In the genomic region with DNA sequence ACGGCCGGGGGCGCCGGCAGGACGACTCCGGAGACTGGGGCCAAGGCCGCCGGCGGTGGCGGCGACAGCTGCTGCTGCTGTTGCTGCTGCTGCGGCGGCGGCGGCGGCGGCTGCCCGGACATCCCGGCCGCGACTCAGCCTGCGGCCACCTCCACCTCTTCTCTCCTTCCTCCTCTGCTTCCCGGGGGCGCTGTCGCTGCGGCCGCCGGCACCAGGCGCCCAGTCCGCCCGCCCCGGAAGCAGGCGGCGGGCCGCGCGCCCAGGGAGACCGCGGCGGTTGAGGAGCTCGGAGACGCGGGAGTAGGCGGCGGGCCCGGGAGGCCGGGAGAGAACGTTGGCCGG, we compare ENCODE assay signal across 8 cellular contexts. TPM values are rescaled to one million over a fixed set of nuclear protein-coding genes. Genes with fewer than 3 reads are reported as not detected.
DNase-seq lines count a peak whose midpoint lies in the region; ATAC-seq and TF ChIP-seq lines count a peak whose summit lies in the region.

No MANE protein-coding gene starts in this region.

- peaks cover 29 to 37% (median 36%) of the 10 kb centered on the region in 3 donors for H3K4me1 Mint-ChIP-seq in naive B cell

- H3K9me3 ChIP-seq in colonic mucosa = no peaks in the 10 kb centered on the region

- no peaks in the 10 kb centered on the region for H3K36me3 ChIP-seq in colonic mucosa

- H3K9ac ChIP-seq in colonic mucosa (ENCODE audit: low read depth in 2 of 2, low read length in 2 of 2) = peak overlapping the region in 1 of 2 donors; percentile 90

- H3K4me3 Mint-ChIP-seq in naive B cell = peak overlapping the region; percentile 15 to 92 (median 56)

- H3K27ac ChIP-seq in RWPE1 (peak overlapping the region; percentile 97), colonic mucosa (peak overlapping the region; percentile 95)

- CTCF ChIA-PET in RWPE1 (lab: Yijun Ruan, JAX) = interaction anchor here (0.5 kb wide), 1 partner anchor 13 kb away, joined by 3 read pairs; no protein-coding TSS in a partner anchor

- intact Hi-C loops in colonic mucosa (cut with DNase I) = no loop called here

- no peaks in the 10 kb centered on the region for H3K27me3 Mint-ChIP-seq in naive B cell

- POLR2A ChIA-PET in RWPE1 (lab: Yijun Ruan, JAX; ENCODE audit: low non-redundant PET) = no interaction called here

- peak; percentile 86 to 89 for DNase-seq in AML-193 (lab: John Stamatoyannopoulos, UW)
- no peak for DNase-seq in RWPE1 (ENCODE audit: low spot score)
- no peak for DNase-seq in colonic mucosa
- peak; percentile 80 for DNase-seq in naive B cell
- DNase-seq in GM13976 (ENCODE audit: low spot score) = no peak
- DNase-seq in DMS114 treated with DMSO at 0.1 percent for 48 hours (lab: John Stamatoyannopoulos, UW; ENCODE audit: unreplicated experiment) = no peak

- no peaks in the 10 kb centered on the region for H3K9me3 Mint-ChIP-seq in naive B cell

- TF ChIP-seq CTCF in RWPE1 (conservative IDR thresholded peaks at IDR 0.05; ENCODE audit: low read depth) (no peak), colonic mucosa (IDR thresholded peaks at IDR 0.05) (no peak), GM13976 (IDR thresholded peaks at IDR 0.05; ENCODE audit: borderline replicate concordance, control extremely low read depth, extremely low read depth, insufficient read depth, missing control alignments) (no peak)

- peaks cover 6% of the 10 kb centered on the region for H3K4me1 ChIP-seq in colonic mucosa

- no peaks in the 10 kb centered on the region for H3K36me3 Mint-ChIP-seq in naive B cell

- in situ Hi-C loops in GM13976 (cut with MboI; ENCODE audit: low sequenced_read_pairs, unreplicated experiment) = no loop called here

- H3K27ac Mint-ChIP-seq in naive B cell = peak overlapping the region in 2 of 6 donors; percentile 80 to 94

- H3K4me3 ChIP-seq in colonic mucosa = peak overlapping the region; percentile 51

- ATAC-seq in GM18870 (IDR thresholded peaks at IDR 0.05; ENCODE audit: unreplicated experiment) = peak; percentile 19
- peak; percentile 49 for ATAC-seq in HG03097 (IDR thresholded peaks at IDR 0.05; ENCODE audit: low FRiP score, unreplicated experiment)
- ATAC-seq in naive B cell (ENCODE audit: low read depth in 2 of 2) = peak; percentile 52 to 55

- no peaks in the 10 kb centered on the region for H3K27me3 ChIP-seq in colonic mucosa

RNA-seq across cellular contexts. Expression of a gene that starts 0.3 kb away (rescaled TPM):
- 10 to 100 TPM; 27.2 to 35.0 TPM for total RNA-seq in colonic mucosa
- 1 to 10 TPM; 2.2 to 5.0 (median 3.3) TPM for polyA plus RNA-seq in naive B cell (ENCODE audit: low read depth in 6 of 6)

Comparison
In these comparisons a context has a peak if more than half of its experiments do, and no peak if none do; other contexts are left out.
1. DNase-seq: peak in AML-193 (2 of 2) and naive B cell (single experiment); none in RWPE1 (single experiment), colonic mucosa (single experiment), GM13976 (single experiment) and DMS114 treated with DMSO at 0.1 percent for 48 hours (single experiment).
2. Peak in every context shown above with its lines, with median percentiles within 50 percentile points of each other: ATAC-seq.